In genomic region chr16:81526199-81526598, GRCh38 we compare ENCODE assay signal across 15 cellular contexts.
DNase-seq lines count a peak whose midpoint lies in the region; ATAC-seq, FAIRE-seq and TF ChIP-seq lines count a peak whose summit lies in the region.
"Had no signal": no experiment of that assay in that cellular context is flagged by ENCODE, and none has a peak within 500 bp of the region (broad histone marks: within the 10 kb centered on the region; RNA-seq: fewer than 3 reads in every experiment).

No MANE protein-coding gene starts in this region.

- H3K4me3 ChIP-seq in heart right ventricle (no peak overlapping the region), endothelial cell of umbilical vein (replicated peaks in 1 of 3; ENCODE audit: insufficient read depth in 1 of 3, low read depth in 1 of 3, low read length in 3 of 3) (no peak overlapping the region), muscle layer of duodenum (ENCODE audit: low read depth in 1 of 2, low read length in 2 of 2) (no peak overlapping the region), PC-9 (no peak overlapping the region)
- H3K4me3 ChIP-seq: MG63 had no signal

- H3K36me3 ChIP-seq in heart right ventricle, result peaks cover 0 to 10% (median 0%) of the 10 kb centered on the region in 9 donors
- H3K36me3 ChIP-seq in endothelial cell of umbilical vein (ENCODE audit: control insufficient read depth in 2 of 2, extremely low read depth in 1 of 2, insufficient read depth in 2 of 2, low read length in 2 of 2), result peaks cover 0 to 8% of the 10 kb centered on the region in 2 experiments
- H3K36me3 ChIP-seq in muscle layer of duodenum (ENCODE audit: control insufficient read depth in 1 of 2, insufficient read depth in 2 of 2, low read length in 2 of 2), result no peaks in the 10 kb centered on the region
- H3K36me3 ChIP-seq in PC-9 (ENCODE audit: low read depth), result peaks cover 16% of the 10 kb centered on the region

- FAIRE-seq in endothelial cell of umbilical vein (lab: Jason Lieb, UNC), result peak; percentile 88
- FAIRE-seq: D721Med had no signal

- no peaks in the 10 kb centered on the region for H3K9me1 ChIP-seq in endothelial cell of umbilical vein (replicated peaks; ENCODE audit: control insufficient read depth, extremely low read depth, insufficient read depth, low read length)

- TF ChIP-seq CTCF in heart right ventricle (IDR thresholded peaks at IDR 0.05), result no peak
- TF ChIP-seq CTCF in endothelial cell of umbilical vein (IDR thresholded peaks at IDR 0.05; ENCODE audit: extremely low read depth in 1 of 2, insufficient read depth in 1 of 2, low read depth in 1 of 2, low read length in 2 of 2), result no peak
- TF ChIP-seq CTCF in PC-9 (conservative IDR thresholded peaks at IDR 0.05), result no peak

- H3F3A ChIP-seq in PC-9 (ENCODE audit: insufficient read depth, low read depth), result peaks cover 55% of the 10 kb centered on the region

- no peaks in the 10 kb centered on the region for H3K9me2 ChIP-seq in PC-9 (ENCODE audit: insufficient read depth)

- DNase-seq in heart right ventricle, result no peak
- no peak for DNase-seq in left cardiac atrium
- DNase-seq in endothelial cell of umbilical vein (ENCODE audit: low read depth, low spot score), result peak; percentile 63
- no peak for DNase-seq in sciatic nerve (ENCODE audit: low spot score)
- DNase-seq in NCI-H69 (lab: John Stamatoyannopoulos, UW), result no peak
- DNase-seq in RPMI8226, result no peak
- no peak for DNase-seq in PC-9
- DNase-seq: activated CD4-positive, CD25-positive, alpha-beta regulatory T cell; activated CD8-positive, alpha-beta memory T cell treated with anti-CD3 and anti-CD28 coated beads, Interleukin-2, amount 50 U/mL, for 48 hours; NCI-H2029 treated with DMSO at 0.1 percent for 48 hours; stimulated activated CD4-positive, alpha-beta T cell treated with anti-CD3 and anti-CD28 coated beads, Interleukin-15, amount 100 ng/mL, for 24 hours had no signal

- BruUV-seq in endothelial cell of umbilical vein (replicated peaks; lab: Mats Ljungman, UMichigan), result no TSS peak
- no TSS peak for BruUV-seq in PC-9 (replicated peaks; lab: Mats Ljungman, UMichigan)

- H3K4me1 ChIP-seq in heart right ventricle, result peaks cover 0 to 52% (median 19%) of the 10 kb centered on the region in 9 donors
- H3K4me1 ChIP-seq in endothelial cell of umbilical vein (ENCODE audit: control insufficient read depth, extremely low read depth, insufficient read depth, low read length), result peaks cover 18% of the 10 kb centered on the region
- H3K4me1 ChIP-seq in muscle layer of duodenum (ENCODE audit: control insufficient read depth in 1 of 2, insufficient read depth in 2 of 2, low read length in 2 of 2), result peaks cover 5 to 10% of the 10 kb centered on the region in 2 donors
- peaks cover 58% of the 10 kb centered on the region for H3K4me1 ChIP-seq in PC-9 (replicated peaks; ENCODE audit: insufficient read depth)

- peaks cover 63% of the 10 kb centered on the region for H3K79me2 ChIP-seq in endothelial cell of umbilical vein (ENCODE audit: control insufficient read depth, insufficient read depth, low read length)
- H3K79me2 ChIP-seq in PC-9 (ENCODE audit: low read depth), result peaks cover 86% of the 10 kb centered on the region

- intact Hi-C loops in heart right ventricle (cut with DNase I) (no loop called here), left cardiac atrium (cut with DNase I) (no loop called here), endothelial cell of umbilical vein (cut with micrococcal nuclease) (no loop called here), sciatic nerve (cut with DNase I) (no loop called here), PC-9 (cut with micrococcal nuclease; ENCODE audit: unreplicated experiment) (loop anchor here (2.0 kb wide), 1 partner anchor 13 kb away; no protein-coding TSS in a partner anchor)

- whole genome bisulfite sequencing in heart right ventricle, 2 donors, result 71 to 77% methylated on average over 4 of the region's 4 CpGs

- POLR2A ChIA-PET in endothelial cell of umbilical vein (lab: Charles Lee) (no interaction called here), PC-9 (lab: Charles Lee; ENCODE audit: unreplicated experiment) (interaction anchor here (0.6 kb wide), 1 partner anchor 10 kb away, joined by 6 read pairs; no protein-coding TSS in a partner anchor)

- dilution Hi-C loops in endothelial cell of umbilical vein (cut with MboI; ENCODE audit: extremely low pct_ligation_motif_present, low sequenced_read_pairs), result no loop called here

- H2AFZ ChIP-seq in endothelial cell of umbilical vein (ENCODE audit: low read depth, low read length) (no peak overlapping the region), PC-9 (no peak overlapping the region)

- H3K27ac ChIP-seq in heart right ventricle, result peak overlapping the region in 6 of 10 donors; percentile 29 to 75 (median 60)
- peak overlapping the region; percentile 37 for H3K27ac ChIP-seq in endothelial cell of umbilical vein (ENCODE audit: insufficient read depth, low read depth, low read length)
- H3K27ac ChIP-seq in muscle layer of duodenum (ENCODE audit: low read length), result peak overlapping the region; percentile 32
- H3K27ac ChIP-seq in PC-9, result no peak overlapping the region

- H4K20me1 ChIP-seq in endothelial cell of umbilical vein (replicated peaks; ENCODE audit: control insufficient read depth, extremely low read depth, insufficient read depth, low read length) (no peaks in the 10 kb centered on the region), PC-9 (ENCODE audit: insufficient read depth) (0 out of 2 replicates have a peak, but pooled peaks cover 3% of the 10 kb centered on the region)

- H3K9me3 ChIP-seq in heart right ventricle, result no peaks in the 10 kb centered on the region
- no peaks in the 10 kb centered on the region for H3K9me3 ChIP-seq in endothelial cell of umbilical vein (replicated peaks; ENCODE audit: control insufficient read depth, insufficient read depth, low read length)
- H3K9me3 ChIP-seq in muscle layer of duodenum (ENCODE audit: control insufficient read depth in 1 of 2, low read length in 2 of 2), result no peaks in the 10 kb centered on the region
- H3K9me3 ChIP-seq in PC-9 (ENCODE audit: insufficient read depth, low read depth), result peaks cover 7% of the 10 kb centered on the region; the same call in 1 of the 2 replicates
- H3K9me3 ChIP-seq: MG63 had no signal

- TF ChIP-seq POLR2A in endothelial cell of umbilical vein (IDR thresholded peaks at IDR 0.05; ENCODE audit: low read depth, low read length), result no peak

- H3K27me3 ChIP-seq in heart right ventricle, result no peaks in the 10 kb centered on the region
- no peaks in the 10 kb centered on the region for H3K27me3 ChIP-seq in endothelial cell of umbilical vein (ENCODE audit: control insufficient read depth in 2 of 2, insufficient read depth in 2 of 2, low read length in 2 of 2)
- no peaks in the 10 kb centered on the region for H3K27me3 ChIP-seq in muscle layer of duodenum (ENCODE audit: low read depth, low read length)
- H3K27me3 ChIP-seq in PC-9 (ENCODE audit: insufficient read depth, low read depth), result no peaks in the 10 kb centered on the region
- H3K27me3 ChIP-seq: MG63 had no signal

- CTCF ChIA-PET in endothelial cell of umbilical vein (lab: Charles Lee), result interaction anchor here (0.9 to 1.9 kb wide), 11 partner anchors 17 to 197 kb away, joined by 3 to 6 read pairs (median 4); no protein-coding TSS in a partner anchor
- CTCF ChIA-PET in PC-9 (lab: Charles Lee), result interaction anchor here (0.9 kb wide), 1 partner anchor 33 kb away, joined by 3 read pairs; no protein-coding TSS in a partner anchor

- H3K4me2 ChIP-seq in endothelial cell of umbilical vein (ENCODE audit: insufficient read depth, low read length) (no peak overlapping the region), PC-9 (no peak overlapping the region)

- H3K9ac ChIP-seq in endothelial cell of umbilical vein (replicated peaks; ENCODE audit: extremely low read depth, insufficient read depth, low read length), result peak overlapping the region; percentile 17

- no peak for ATAC-seq in heart right ventricle
- no peak for ATAC-seq in left cardiac atrium
- ATAC-seq in sciatic nerve, result no peak
- ATAC-seq: activated naive CD4-positive, alpha-beta T cell treated with anti-CD3 and anti-CD28 coated beads, Interleukin-2, amount 50 U/mL, for 72 hours had no signal

TF ChIP-seq in endothelial cell of umbilical vein, 7 proteins besides CTCF, POLR2A, EP300 and RAD21:
- TF ChIP-seq FOS (IDR thresholded peaks at IDR 0.05; ENCODE audit: borderline replicate concordance, insufficient read depth, low read length), result no peak
- TF ChIP-seq EZH2 (IDR thresholded peaks at IDR 0.05; ENCODE audit: borderline replicate concordance, low read depth, low read length, severe bottlenecking), result no peak
- TF ChIP-seq MAX (IDR thresholded peaks at IDR 0.05; ENCODE audit: insufficient read depth, insufficient read length), result no peak
- no peak for TF ChIP-seq JUN (IDR thresholded peaks at IDR 0.05; ENCODE audit: borderline replicate concordance, insufficient read depth, insufficient read length, low read depth)
- TF ChIP-seq MYC (IDR thresholded peaks at IDR 0.05; ENCODE audit: low read depth, low read length), result no peak
- TF ChIP-seq GATA2 (IDR thresholded peaks at IDR 0.05; ENCODE audit: insufficient read depth, insufficient read length, low read depth, low read length), result no peak
- no peak for TF ChIP-seq POLR2AphosphoS5 (IDR thresholded peaks at IDR 0.05; ENCODE audit: insufficient read depth, low read depth, low read length)
